Comparison of ENCODE assay signal across 22 cellular contexts in genomic region chr2:14681608-14682007, GRCh38. TPM values are rescaled to one million over a fixed set of nuclear protein-coding genes. Genes with fewer than 3 reads are reported as not detected.
"Had no signal": no experiment of that assay in that cellular context is flagged by ENCODE, and none has a peak within 500 bp of the region (broad histone marks: within the 10 kb centered on the region; RNA-seq: fewer than 3 reads in every experiment).

No MANE protein-coding gene starts in this region.

- H3K4me1 ChIP-seq: foreskin keratinocyte, left lung, lower lobe of right lung had no signal

- H3K27ac ChIP-seq: coronary artery, dorsolateral prefrontal cortex, esophagus muscularis mucosa, foreskin keratinocyte, gastroesophageal sphincter, heart left ventricle, left lung, lower lobe of right lung had no signal

- FAIRE-seq: colon, endothelial cell of umbilical vein, frontal cortex, islet of Langerhans, keratinocyte had no signal

- DNase-seq: dermis blood vessel endothelial cell; dorsolateral prefrontal cortex; effector CD4-positive, alpha-beta T cell; effector memory CD4-positive, alpha-beta T cell; foreskin keratinocyte; heart left ventricle; hippocampal formation; left cardiac atrium; left lung; left ventricle myocardium superior; lower lobe of right lung; mesenchymal stem cell; mucosa of descending colon; naive B cell had no signal

- ATAC-seq: foreskin keratinocyte, gastroesophageal sphincter, heart left ventricle, left cardiac atrium, left lung, left ventricle myocardium superior, lower lobe of right lung, mucosa of descending colon had no signal

- H3K36me3 ChIP-seq: esophagus muscularis mucosa, gastroesophageal sphincter, heart left ventricle, left lung, lower lobe of right lung had no signal

- H3K9me3 ChIP-seq: esophagus muscularis mucosa, gastroesophageal sphincter, heart left ventricle, left lung, lower lobe of right lung, mucosa of descending colon had no signal

- H3K27me3 ChIP-seq: dorsolateral prefrontal cortex, esophagus muscularis mucosa, foreskin keratinocyte, gastroesophageal sphincter, heart left ventricle, left lung had no signal

- H3K4me3 ChIP-seq: coronary artery, dorsolateral prefrontal cortex, esophagus muscularis mucosa, gastroesophageal sphincter, heart left ventricle, left lung, lower lobe of right lung, mucosa of descending colon had no signal

RNA-seq across cellular contexts. Expression of gene LRATD1, which starts 49.1 kb away (rescaled TPM):
- total RNA-seq: endothelial cell of umbilical vein had no signal
- polyA plus RNA-seq: endothelial cell of umbilical vein had no signal
